ENCODE assay signal across 8 cellular contexts in the genomic region with DNA sequence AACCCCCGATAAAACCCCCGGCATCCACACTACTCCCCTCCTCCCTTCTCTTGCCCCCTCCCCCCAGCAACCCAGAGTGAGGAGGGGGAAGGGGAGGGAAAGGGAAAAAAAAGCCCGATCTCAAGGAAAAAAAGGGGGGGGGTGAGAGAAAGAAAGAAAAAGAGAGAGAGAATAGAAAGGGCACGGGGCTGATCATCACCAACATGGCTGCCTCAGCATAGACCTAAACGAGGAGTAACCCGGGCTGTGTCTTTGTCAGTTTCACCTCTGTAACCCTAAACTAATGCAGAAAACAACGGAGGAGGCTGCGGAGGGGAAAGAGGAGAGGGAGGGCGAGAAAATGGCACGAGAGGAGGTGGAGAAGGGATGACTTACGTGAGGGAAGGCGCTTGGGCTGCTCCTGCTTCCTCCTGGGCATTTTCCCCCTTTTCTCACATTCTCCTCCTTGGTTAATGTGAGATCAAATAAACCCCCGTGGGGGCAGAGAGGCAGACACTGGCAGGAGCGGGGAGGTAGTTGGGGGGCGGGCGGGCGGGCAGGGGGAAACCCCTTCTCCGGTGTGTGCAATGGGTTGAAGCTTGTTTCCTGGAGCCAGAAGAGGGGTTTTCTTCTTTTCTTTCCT. TPM values are rescaled to one million over a fixed set of nuclear protein-coding genes. Genes with fewer than 3 reads are reported as not detected.
A peak's percentile ranks its signal among the peaks of the same experiment; 100 is the strongest.
DNase-seq lines count a peak whose midpoint lies in the region; ATAC-seq and TF ChIP-seq lines count a peak whose summit lies in the region.

No MANE protein-coding gene starts in this region.

- peak overlapping the region; percentile 88 for H3K4me2 ChIP-seq in Karpas-422 (ENCODE audit: low read depth, low read length, poor library complexity, severe bottlenecking)

- no peaks in the 10 kb centered on the region for H4K20me1 ChIP-seq in Karpas-422 (ENCODE audit: insufficient read depth, low read depth, low read length)

- peak; percentile 42 for ATAC-seq in memory B cell (ENCODE audit: low read depth)

- no peak overlapping the region for H2AFZ ChIP-seq in Karpas-422 (ENCODE audit: low read length)

- no peaks in the 10 kb centered on the region for H3K9me2 ChIP-seq in Karpas-422 (replicated peaks; ENCODE audit: insufficient read depth, low read length)

- peak overlapping the region; percentile 95 for H3K9ac ChIP-seq in Karpas-422 (ENCODE audit: low read length)

- H3K4me3 ChIP-seq in Karpas-422 (ENCODE audit: low read length) (peak overlapping the region; percentile 90), dorsolateral prefrontal cortex (peak overlapping the region; percentile 58 to 92 (median 79))

- peaks cover 46% of the 10 kb centered on the region for H3K4me1 ChIP-seq in Karpas-422 (ENCODE audit: low read length)

- H3K27me3 ChIP-seq in Karpas-422 (ENCODE audit: low read length): no peaks in the 10 kb centered on the region
- no peaks in the 10 kb centered on the region for H3K27me3 ChIP-seq in dorsolateral prefrontal cortex

- H3K27ac ChIP-seq in Karpas-422 (ENCODE audit: low read length) (peak overlapping the region; percentile 93), dorsolateral prefrontal cortex (peak overlapping the region in 58 of 59 donors; percentile 31 to 98 (median 92))

- peaks cover 5% of the 10 kb centered on the region; the same call in 1 of the 2 replicates for H3K36me3 ChIP-seq in Karpas-422 (ENCODE audit: insufficient read depth, low read length)

- H3K36me3 Mint-ChIP-seq in memory B cell: peaks cover 2% of the 10 kb centered on the region

- no peaks in the 10 kb centered on the region for H3K9me3 Mint-ChIP-seq in memory B cell

- H3K27me3 Mint-ChIP-seq in memory B cell: no peaks in the 10 kb centered on the region

- H3K9me3 ChIP-seq in Karpas-422 (ENCODE audit: low read length): no peaks in the 10 kb centered on the region

- H3K4me1 Mint-ChIP-seq in memory B cell: peaks cover 28% of the 10 kb centered on the region

- TF ChIP-seq CTCF in dorsolateral prefrontal cortex (IDR thresholded peaks at IDR 0.05 in 54 of 56, conservative IDR thresholded peaks at IDR 0.05 in 2 of 56; ENCODE audit: low read depth in 1 of 56, partially characterized antibody in 56 of 56): no peak

- intact Hi-C loops in dorsolateral prefrontal cortex (cut with DNase I): loop anchor here (2.0 to 10.0 kb wide), 7 partner anchors 55 to 841 kb away; partner anchors contain the start of genes LSM6 (in 2 of the 2), ABCE1 (in 1 of the 2), ANAPC10 (in 1 of the 2) and MMAA (in 1 of the 2)

- H3K4me3 Mint-ChIP-seq in memory B cell: peak overlapping the region; percentile 95

- H3K27ac Mint-ChIP-seq in memory B cell: peak overlapping the region; percentile 92

- H3K79me2 ChIP-seq in Karpas-422 (ENCODE audit: low read length): peaks cover 48% of the 10 kb centered on the region

- DNase-seq in NCI-H146 (lab: John Stamatoyannopoulos, UW) (peak; percentile 53), NCI-H146 treated with DMSO at 0.1 percent for 48 hours (lab: John Stamatoyannopoulos, UW; ENCODE audit: unreplicated experiment) (no peak), Karpas-422 (peak; percentile 87), dorsolateral prefrontal cortex (peak in 4 of 10 donors; percentile 4 to 40 (median 26)), memory B cell (ENCODE audit: low spot score in 2 of 2) (peak; percentile 43 to 45), HCEC 1CT (no peak)
- peak; percentile 49 for DNase-seq in activated CD4-positive, alpha-beta T cell treated with anti-CD3 and anti-CD28 coated beads for 48 hours
- peak; percentile 52 for DNase-seq in stimulated activated CD8-positive, alpha-beta memory T cell treated with anti-CD3 and anti-CD28 coated beads, Interleukin-4, amount 100 ng/mL, for 48 hours

RNA-seq across cellular contexts. Expression of gene ZNF827, which starts 0.5 kb away (rescaled TPM):
- total RNA-seq in Karpas-422 (2014; rRNA removed; shearing (Covaris generic); ENCODE audit: low replicate concordance): 44.6 and 70.4 TPM in 2 replicates
- total RNA-seq in dorsolateral prefrontal cortex: 10 to 100 TPM; 29.6 to 73.7 (median 49.4) TPM

Comparison
In these comparisons a context has a peak if more than half of its experiments do, and no peak if none do; other contexts are left out.
1. DNase-seq: peak in NCI-H146 (single experiment), Karpas-422 (single experiment), activated CD4-positive, alpha-beta T cell treated with anti-CD3 and anti-CD28 coated beads for 48 hours (single experiment), memory B cell (2 of 2) and stimulated activated CD8-positive, alpha-beta memory T cell treated with anti-CD3 and anti-CD28 coated beads, Interleukin-4, amount 100 ng/mL, for 48 hours (single experiment); none in NCI-H146 treated with DMSO at 0.1 percent for 48 hours (single experiment) and HCEC 1CT (single experiment).